1 cellular context compared by ENCODE assay signal in genomic region chr17:76998839-76999238, GRCh38.
TF ChIP-seq lines count a peak whose summit lies in the region.

No MANE protein-coding gene starts in this region.

TF ChIP-seq in HepG2, 621 proteins besides CTCF, POLR2A, EP300 and RAD21 (continued from another document):
- TF ChIP-seq BRF2 (CRISPR knock-in tag; IDR thresholded peaks at IDR 0.05) (no peak), PCBP1 (IDR thresholded peaks at IDR 0.05; ENCODE audit: borderline replicate concordance, low read depth, low read length) (no peak), MYNN (CRISPR knock-in tag; IDR thresholded peaks at IDR 0.05; ENCODE audit: low read depth) (no peak), NR2F6 (IDR thresholded peaks at IDR 0.05) (peak; percentile 85), NR2F6 (CRISPR knock-in tag; IDR thresholded peaks at IDR 0.05) (peak; percentile 84), CBFB (CRISPR knock-in tag; IDR thresholded peaks at IDR 0.05) (no peak), PAXIP1 (CRISPR knock-in tag; conservative IDR thresholded peaks at IDR 0.05) (0 out of 2 replicates have a peak, but pooled peaks have one; percentile 33), DPF2 (CRISPR knock-in tag; IDR thresholded peaks at IDR 0.05; ENCODE audit: borderline replicate concordance, low read depth) (no peak), ZNF407 (CRISPR knock-in tag; IDR thresholded peaks at IDR 0.05; ENCODE audit: not compliant biosample characterization) (no peak), SRSF9 (IDR thresholded peaks at IDR 0.05; ENCODE audit: borderline replicate concordance, insufficient read depth, low read depth, low read length, poor library complexity, severe bottlenecking) (no peak)
TF ChIP-seq in HepG2: peak in this region for 37.
